8 cellular contexts compared by ENCODE assay signal in the genomic region with DNA sequence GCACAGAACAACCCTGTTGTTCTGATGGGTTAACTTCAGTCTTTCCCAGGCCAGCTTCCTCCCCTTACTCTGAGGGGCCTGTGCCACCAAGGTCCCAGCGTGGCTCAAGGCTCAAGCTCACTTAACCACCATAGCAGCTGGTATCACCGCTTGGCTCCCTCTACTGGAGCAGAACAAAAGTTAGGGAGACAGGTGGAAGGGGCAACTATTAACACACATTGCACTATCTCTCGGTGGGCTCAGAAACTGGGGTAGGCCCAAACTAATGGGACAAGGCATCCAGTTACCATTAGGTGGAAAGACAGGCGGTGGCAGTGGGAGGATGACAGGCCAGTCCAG.
DNase-seq lines count a peak whose midpoint lies in the region; ATAC-seq and TF ChIP-seq lines count a peak whose summit lies in the region.

No MANE protein-coding gene starts in this region.

- no peaks in the 10 kb centered on the region for H3K36me3 Mint-ChIP-seq in CD4-positive, CD25-positive, alpha-beta regulatory T cell

- no peak overlapping the region for H3K4me3 Mint-ChIP-seq in CD4-positive, CD25-positive, alpha-beta regulatory T cell

- no peaks in the 10 kb centered on the region for H3K27me3 ChIP-seq in CD4-positive, CD25-positive, alpha-beta regulatory T cell (ENCODE audit: control insufficient read depth, insufficient read depth, low read length)
- no peaks in the 10 kb centered on the region for H3K27me3 ChIP-seq in muscle layer of colon (ENCODE audit: control insufficient read depth in 1 of 2, insufficient read depth in 2 of 2, low read length in 2 of 2)

- H3K36me3 ChIP-seq in CD4-positive, CD25-positive, alpha-beta regulatory T cell (ENCODE audit: control insufficient read depth, insufficient read depth, low read length) = no peaks in the 10 kb centered on the region
- no peaks in the 10 kb centered on the region for H3K36me3 ChIP-seq in muscle layer of colon (ENCODE audit: insufficient read depth, low read length)

- no peaks in the 10 kb centered on the region for H3K9me3 ChIP-seq in CD4-positive, CD25-positive, alpha-beta regulatory T cell (ENCODE audit: control insufficient read depth in 2 of 2, low read length in 2 of 2)
- H3K9me3 ChIP-seq in muscle layer of colon (ENCODE audit: low read length) = no peaks in the 10 kb centered on the region

- H3K27ac ChIP-seq in CD4-positive, CD25-positive, alpha-beta regulatory T cell (ENCODE audit: insufficient read depth, low read length, poor library complexity, severe bottlenecking) = no peak overlapping the region
- H3K27ac ChIP-seq in coronary artery (peak overlapping the region; percentile 50 to 74), muscle layer of colon (ENCODE audit: low read depth, low read length) (peak overlapping the region; percentile 87)

- TF ChIP-seq CTCF in coronary artery (IDR thresholded peaks at IDR 0.05) = no peak

- no peak overlapping the region for H3K9ac ChIP-seq in muscle layer of colon (ENCODE audit: low read length)

- H3K27ac Mint-ChIP-seq in CD4-positive, CD25-positive, alpha-beta regulatory T cell = no peak overlapping the region

- no peaks in the 10 kb centered on the region for H3K4me1 Mint-ChIP-seq in CD4-positive, CD25-positive, alpha-beta regulatory T cell

- H3K27me3 Mint-ChIP-seq in CD4-positive, CD25-positive, alpha-beta regulatory T cell = peaks cover 12% of the 10 kb centered on the region

- ATAC-seq in CD4-positive, CD25-positive, alpha-beta regulatory T cell (ENCODE audit: low read depth in 2 of 2) = no peak
- ATAC-seq in GM18868 (IDR thresholded peaks at IDR 0.05; ENCODE audit: unreplicated experiment) = peak; percentile 82
- no peak for ATAC-seq in GM21447 (IDR thresholded peaks at IDR 0.05; ENCODE audit: unreplicated experiment)
- no peak for ATAC-seq in HG02763 (IDR thresholded peaks at IDR 0.05; ENCODE audit: unreplicated experiment)

- peak in 2 of 3 donors; percentile 4 to 37 for DNase-seq in CD4-positive, CD25-positive, alpha-beta regulatory T cell
- DNase-seq in NCI-H460 (ENCODE audit: extremely low read depth, low read depth) = peak; percentile 64
- no peak for DNase-seq in coronary artery (ENCODE audit: low spot score)
- DNase-seq in NOMO-1 treated with DMSO at 0.1 percent for 48 hours (lab: John Stamatoyannopoulos, UW; ENCODE audit: unreplicated experiment) = no peak

- no peaks in the 10 kb centered on the region for H3K9me3 Mint-ChIP-seq in CD4-positive, CD25-positive, alpha-beta regulatory T cell

- H3K4me3 ChIP-seq in CD4-positive, CD25-positive, alpha-beta regulatory T cell (ENCODE audit: low read depth, low read length) = no peak overlapping the region
- no peak overlapping the region for H3K4me3 ChIP-seq in coronary artery
- no peak overlapping the region for H3K4me3 ChIP-seq in muscle layer of colon (ENCODE audit: low read depth in 1 of 2, low read length in 2 of 2)

- no peaks in the 10 kb centered on the region for H3K4me1 ChIP-seq in CD4-positive, CD25-positive, alpha-beta regulatory T cell (ENCODE audit: control insufficient read depth, insufficient read depth, low read length, poor library complexity, severe bottlenecking)
- H3K4me1 ChIP-seq in muscle layer of colon (ENCODE audit: insufficient read depth, low read length) = peaks cover 75% of the 10 kb centered on the region

Comparison
In these comparisons a context has a peak if more than half of its experiments do, and no peak if none do; other contexts are left out.
1. DNase-seq: peak in CD4-positive, CD25-positive, alpha-beta regulatory T cell (2 of 3) and NCI-H460 (single experiment); none in coronary artery (single experiment) and NOMO-1 treated with DMSO at 0.1 percent for 48 hours (single experiment).